21 cellular contexts compared by ENCODE assay signal in genomic region chr12:68768431-68768934, GRCh38. TPM values are rescaled to one million over a fixed set of nuclear protein-coding genes. Genes with fewer than 3 reads are reported as not detected.
A peak's percentile ranks its signal among the peaks of the same experiment; 100 is the strongest.
DNase-seq lines count a peak whose midpoint lies in the region; ATAC-seq, FAIRE-seq and TF ChIP-seq lines count a peak whose summit lies in the region.
"Had no signal": no experiment of that assay in that cellular context is flagged by ENCODE, and none has a peak within 500 bp of the region (broad histone marks: within the 10 kb centered on the region; RNA-seq: fewer than 3 reads in every experiment).

No MANE protein-coding gene starts in this region.

- H3K4me1 ChIP-seq in DOHH2 (ENCODE audit: control insufficient read depth, low read length) (peaks cover 80% of the 10 kb centered on the region), SJSA1 (replicated peaks) (no peaks in the 10 kb centered on the region), K562 (replicated peaks in 1 of 2; ENCODE audit: control insufficient read depth in 2 of 2, insufficient read depth in 2 of 2, low read length in 2 of 2) (peaks cover 5 to 9% of the 10 kb centered on the region in 2 experiments; a peak in 4 of 5 replicates)

- H3K27ac ChIP-seq in DOHH2 (ENCODE audit: low read depth, low read length) (peak overlapping the region; percentile 42), SJSA1 (no peak overlapping the region), K562 (ENCODE audit: extremely low read depth, low read depth, low read length) (no peak overlapping the region)
- H3K27ac ChIP-seq: BLaER1 treated with 17β-estradiol and CSF1 and Interleukin-3, amounts not matched to agents 10 nM and 100 nM; GM23248 had no signal

- POLR2A ChIA-PET in K562 (lab: Yijun Ruan, JAX), result no interaction called here

- no peak for ATAC-seq in K562
- ATAC-seq: GM12878 had no signal

- no peak overlapping the region for H2AFZ ChIP-seq in K562 (ENCODE audit: low read depth, low read length)
- H2AFZ ChIP-seq: GM23248 had no signal

- peak; percentile 6 for FAIRE-seq in K562 (lab: Jason Lieb, UNC)
- FAIRE-seq: GM12878, GM19239, H1 had no signal

- no peaks in the 10 kb centered on the region for H4K20me1 ChIP-seq in DOHH2 (ENCODE audit: control insufficient read depth, insufficient read depth, low read depth, low read length)
- no peaks in the 10 kb centered on the region for H4K20me1 ChIP-seq in K562 (replicated peaks; ENCODE audit: control insufficient read depth, insufficient read depth, low read length)
- H4K20me1 ChIP-seq: BLaER1 treated with 17β-estradiol and CSF1 and Interleukin-3, amounts not matched to agents 10 nM and 100 nM had no signal

- in situ Hi-C loops in K562 (cut with MboI), result no loop called here

- no peak for TF ChIP-seq POLR2A in K562 (conservative IDR thresholded peaks at IDR 0.05)

- 80% methylated on average over 4 of the region's 4 CpGs for WGBS in K562 (ENCODE audit: insufficient coverage, low coverage, missing lambda C conversion rate)

- H3K79me2 ChIP-seq in DOHH2 (ENCODE audit: control insufficient read depth, low read length), result 0 out of 2 replicates have a peak, but pooled peaks cover 7% of the 10 kb centered on the region
- H3K79me2 ChIP-seq in K562 (ENCODE audit: control insufficient read depth, insufficient read depth, low read length), result no peaks in the 10 kb centered on the region

- H3K9ac ChIP-seq in K562 (ENCODE audit: insufficient read depth in 1 of 2, low read depth in 2 of 2, low read length in 2 of 2), result no peak overlapping the region
- H3K9ac ChIP-seq: BLaER1 treated with 17β-estradiol and CSF1 and Interleukin-3, amounts not matched to agents 10 nM and 100 nM; GM23248 had no signal

- no peak for TF ChIP-seq RAD21 in K562 (CRISPR knock-in tag; conservative IDR thresholded peaks at IDR 0.05 in 1 of 2, IDR thresholded peaks at IDR 0.05 in 1 of 2)

- peaks cover 41% of the 10 kb centered on the region for H3F3A ChIP-seq in DOHH2 (ENCODE audit: control insufficient read depth, insufficient read depth)

- no peaks in the 10 kb centered on the region for H3K9me3 ChIP-seq in DOHH2 (ENCODE audit: control insufficient read depth, insufficient read depth, low read length)
- peaks cover 13% of the 10 kb centered on the region for H3K9me3 ChIP-seq in SJSA1 (replicated peaks)
- H3K9me3 ChIP-seq in K562 (replicated peaks; ENCODE audit: control insufficient read depth, insufficient read depth, low read depth, low read length), result no peaks in the 10 kb centered on the region
- H3K9me3 ChIP-seq: BLaER1 treated with 17β-estradiol and CSF1 and Interleukin-3, amounts not matched to agents 10 nM and 100 nM had no signal

- H3K36me3 ChIP-seq in DOHH2 (ENCODE audit: control insufficient read depth, low read length), result peaks cover 43% of the 10 kb centered on the region
- H3K36me3 ChIP-seq in SJSA1, result no peaks in the 10 kb centered on the region
- H3K36me3 ChIP-seq in K562 (ENCODE audit: control insufficient read depth, insufficient read depth, low read length), result peaks cover 11% of the 10 kb centered on the region; the same call in 2 of the 3 replicates

- TF ChIP-seq EP300 in K562 (IDR thresholded peaks at IDR 0.05; ENCODE audit: low read length), result no peak

- H3K4me2 ChIP-seq in DOHH2 (ENCODE audit: low read length) (no peak overlapping the region), K562 (ENCODE audit: insufficient read depth, low read length) (no peak overlapping the region)
- H3K4me2 ChIP-seq: BLaER1 treated with 17β-estradiol and CSF1 and Interleukin-3, amounts not matched to agents 10 nM and 100 nM had no signal

- DNase-seq in SJSA1 (ENCODE audit: low read depth in 1 of 2, low spot score in 2 of 2), result peak; percentile 70 to 78
- no peak for DNase-seq in K562 (ENCODE audit: extremely low read depth in 1 of 4, low spot score in 3 of 4)
- peak; percentile 46 to 85 for DNase-seq in foreskin fibroblast
- no peak for DNase-seq in activated CD4-positive, alpha-beta T cell treated with anti-CD3 and anti-CD28 coated beads for 48 hours
- no peak for DNase-seq in NCI-H2227 treated with DMSO at 0.1 percent for 48 hours (lab: John Stamatoyannopoulos, UW)
- no peak for DNase-seq in DMS153 (lab: John Stamatoyannopoulos, UW)
- DNase-seq in head of caudate nucleus, result no peak
- DNase-seq: Calu3; CD4-positive, alpha-beta memory T cell; COR-L47; DND-41; EL; GDM1; GM23248; H7; HCEC 1CT had no signal

- H3K27me3 ChIP-seq in DOHH2 (ENCODE audit: control insufficient read depth, low read length) (no peaks in the 10 kb centered on the region), SJSA1 (replicated peaks) (peaks cover 94% of the 10 kb centered on the region), K562 (ENCODE audit: control insufficient read depth in 2 of 2, insufficient read depth in 2 of 2, low read length in 2 of 2) (no peaks in the 10 kb centered on the region)
- H3K27me3 ChIP-seq: BLaER1 treated with 17β-estradiol and CSF1 and Interleukin-3, amounts not matched to agents 10 nM and 100 nM had no signal

- BruUV-seq in K562 (replicated peaks; lab: Mats Ljungman, UMichigan), result no TSS peak

- CTCF ChIA-PET in K562 (lab: Yijun Ruan, JAX; ENCODE audit: low intra/inter-chr PET ratio), result no interaction called here

- TF ChIP-seq CTCF in DOHH2 (IDR thresholded peaks at IDR 0.05; ENCODE audit: low read depth, low read length, poor library complexity, severe bottlenecking) (no peak), K562 (IDR thresholded peaks at IDR 0.05 in 2 of 3, conservative IDR thresholded peaks at IDR 0.05 in 1 of 3; ENCODE audit: insufficient read depth in 2 of 3, low read depth in 1 of 3, low read length in 3 of 3) (no peak), foreskin fibroblast (IDR thresholded peaks at IDR 0.05; ENCODE audit: low read depth, low read length) (no peak)

- H3K9me2 ChIP-seq in DOHH2 (replicated peaks; ENCODE audit: control insufficient read depth, low read length), result no peaks in the 10 kb centered on the region

- H3K4me3 ChIP-seq in DOHH2 (ENCODE audit: low read length) (no peak overlapping the region), SJSA1 (no peak overlapping the region), K562 (no peak overlapping the region), foreskin fibroblast (ENCODE audit: low read depth in 1 of 2, low read length in 2 of 2) (no peak overlapping the region)
- H3K4me3 ChIP-seq: BLaER1 treated with 17β-estradiol and CSF1 and Interleukin-3, amounts not matched to agents 10 nM and 100 nM; GM12878; GM23248 had no signal

- no peaks in the 10 kb centered on the region for H3K9me1 ChIP-seq in K562 (ENCODE audit: control insufficient read depth, insufficient read depth, low read length)

- intact Hi-C loops in K562 (cut with micrococcal nuclease) (no loop called here), head of caudate nucleus (cut with DNase I) (no loop called here)

TF ChIP-seq in K562, 482 proteins besides CTCF, POLR2A, EP300 and RAD21 (continues in another document):
- no peak for TF ChIP-seq ZNF57 (CRISPR knock-in tag; IDR thresholded peaks at IDR 0.05)
- TF ChIP-seq ZNF699 (CRISPR knock-in tag; IDR thresholded peaks at IDR 0.05; ENCODE audit: insufficient replicate concordance), result no peak
- no peak for TF ChIP-seq WHSC1 (IDR thresholded peaks at IDR 0.05; ENCODE audit: low read length)
- no peak for TF ChIP-seq ZFPM2 (CRISPR knock-in tag; IDR thresholded peaks at IDR 0.05)
- no peak for TF ChIP-seq ZC3H11A (IDR thresholded peaks at IDR 0.05; ENCODE audit: low read depth, low read length)
- no peak for TF ChIP-seq NUFIP1 (IDR thresholded peaks at IDR 0.05; ENCODE audit: partially characterized antibody)
- TF ChIP-seq HIVEP1 (CRISPR knock-in tag; IDR thresholded peaks at IDR 0.05), result no peak
- TF ChIP-seq SMARCA5 (IDR thresholded peaks at IDR 0.05), result no peak
- no peak for TF ChIP-seq SP1 (CRISPR knock-in tag; IDR thresholded peaks at IDR 0.05)
- TF ChIP-seq ZNF232 (CRISPR knock-in tag; IDR thresholded peaks at IDR 0.05), result no peak

RNA-seq across cellular contexts. Expression of gene SLC35E3, which starts 22.5 kb away (rescaled TPM):
- total RNA-seq in SJSA1 (2014; rRNA removed; shearing (Covaris generic)), result 0.63 and 4.9 TPM in 2 replicates
- total RNA-seq in K562 (2011; cell fraction: chromatin; rRNA removed; ENCODE audit: low replicate concordance), result 9.7 and 14.4 TPM in 2 replicates
- total RNA-seq in K562 (2011; cell fraction: nucleolus; rRNA removed), result 3.7 and 5.9 TPM in 2 replicates
- total RNA-seq in K562 (2011; cell fraction: nucleoplasm; rRNA removed), result 9.1 and 23.2 TPM in 2 replicates
- total RNA-seq in K562 (2014; rRNA removed) (0.73 and 1.2 TPM in 2 replicates), K562 (2014; rRNA removed; fragmentation: Illumina TruSeq; extraction: Trizol) (3.8 and 5.3 TPM in 2 replicates), K562 (2015; rRNA removed; fragmentation: Illumina TruSeq; extraction: Trizol) (3.4 and 4.1 TPM in 2 replicates), K562 (2021) (5.1 and 5.9 TPM in 2 replicates)
- polyA plus RNA-seq in K562 (2011; rRNA removed) (5.8 and 6.6 TPM in 2 replicates), K562 (2014; fragmentation: Illumina TruSeq; extraction: Trizol) (4.1 and 4.5 TPM in 2 replicates), K562 (2014; fragmentation: Nextera tagmentation; extraction: Ambion mirVana) (1 to 10 TPM; 3.5 to 3.8 TPM), K562 (2014; rRNA removed) (3.4 and 4.1 TPM in 2 replicates)
- polyA plus RNA-seq in K562 (2011; cell fraction: cytosol; rRNA removed), result 3.0 and 3.8 TPM in 2 replicates
- 5.2 and 7.3 TPM in 2 replicates for polyA plus RNA-seq in K562 (2011; cell fraction: nucleus; rRNA removed)
- 4.6 and 4.8 TPM in 2 replicates for polyA plus RNA-seq in K562 (2012)
- polyA minus RNA-seq in K562 (2011; rRNA and poly(A)+ RNA removed), result 1.8 and 6.4 TPM in 2 replicates
- 1.3 and 4.0 TPM in 2 replicates for polyA minus RNA-seq in K562 (2011; cell fraction: cytosol; rRNA and poly(A)+ RNA removed)
- polyA minus RNA-seq in K562 (2011; cell fraction: nucleus; rRNA and poly(A)+ RNA removed), result 1.1 and 2.2 TPM in 2 replicates

RNA-seq across cellular contexts. Expression of gene MDM2, which starts 39.5 kb away (rescaled TPM):
- 2,133 and 2,408 TPM in 2 replicates for total RNA-seq in SJSA1 (2014; rRNA removed; shearing (Covaris generic))
- 137 and 269 TPM in 2 replicates for total RNA-seq in K562 (2011; cell fraction: chromatin; rRNA removed; ENCODE audit: low replicate concordance)
- total RNA-seq in K562 (2011; cell fraction: nucleolus; rRNA removed), result 93.4 and 96.3 TPM in 2 replicates
- total RNA-seq in K562 (2011; cell fraction: nucleoplasm; rRNA removed), result 70.5 and 93.0 TPM in 2 replicates
- total RNA-seq in K562 (2014; rRNA removed), result 45.3 and 49.0 TPM in 2 replicates
- total RNA-seq in K562 (2014; rRNA removed; fragmentation: Illumina TruSeq; extraction: Trizol), result 99.2 and 135 TPM in 2 replicates
- total RNA-seq in K562 (2015; rRNA removed; fragmentation: Illumina TruSeq; extraction: Trizol), result 70.0 and 74.0 TPM in 2 replicates
- total RNA-seq in K562 (2021), result 90.8 and 100 TPM in 2 replicates
- polyA plus RNA-seq in K562 (2011; rRNA removed), result 28.6 and 31.0 TPM in 2 replicates
- polyA plus RNA-seq in K562 (2011; cell fraction: cytosol; rRNA removed), result 10.2 and 10.8 TPM in 2 replicates
- polyA plus RNA-seq in K562 (2011; cell fraction: nucleus; rRNA removed), result 15.5 and 18.7 TPM in 2 replicates
- polyA plus RNA-seq in K562 (2012), result 13.6 and 19.8 TPM in 2 replicates
- 31.0 and 33.3 TPM in 2 replicates for polyA plus RNA-seq in K562 (2014; fragmentation: Illumina TruSeq; extraction: Trizol)
- 10 to 100 TPM; 13.6 to 21.8 TPM for polyA plus RNA-seq in K562 (2014; fragmentation: Nextera tagmentation; extraction: Ambion mirVana)
- polyA plus RNA-seq in K562 (2014; rRNA removed), result 47.5 and 57.7 TPM in 2 replicates
- polyA minus RNA-seq in K562 (2011; rRNA and poly(A)+ RNA removed), result 157 and 236 TPM in 2 replicates
- 51.0 and 56.2 TPM in 2 replicates for polyA minus RNA-seq in K562 (2011; cell fraction: cytosol; rRNA and poly(A)+ RNA removed)
- polyA minus RNA-seq in K562 (2011; cell fraction: nucleus; rRNA and poly(A)+ RNA removed), result 73.0 and 111 TPM in 2 replicates

Comparison
In these comparisons a context has a peak if more than half of its experiments do, and no peak if none do; other contexts are left out.
1. DNase-seq: peak in SJSA1 (2 of 2) and foreskin fibroblast (2 of 2); none in K562 (0 of 4), activated CD4-positive, alpha-beta T cell treated with anti-CD3 and anti-CD28 coated beads for 48 hours (single experiment), NCI-H2227 treated with DMSO at 0.1 percent for 48 hours (single experiment), DMS153 (single experiment) and head of caudate nucleus (0 of 42).